23 cellular contexts compared by ENCODE assay signal in genomic region chr21:38042246-38042645, GRCh38.
"Had no signal": no experiment of that assay in that cellular context is flagged by ENCODE, and none has a peak within 500 bp of the region (broad histone marks: within the 10 kb centered on the region; RNA-seq: fewer than 3 reads in every experiment).

No MANE protein-coding gene starts in this region.

- H3K4me1 ChIP-seq: adrenal gland, tibial artery had no signal

- DNase-seq: activated B cell treated with CpG ODN at 0.5 μM for 24 hours; activated CD4-positive, alpha-beta T cell treated with anti-CD3 and anti-CD28 coated beads for 36 hours; activated CD4-positive, alpha-beta T cell treated with anti-CD3 and anti-CD28 coated beads, Interleukin-2, amount 50 U/mL, for 4 hours; activated CD8-positive, alpha-beta memory T cell treated with anti-CD3 and anti-CD28 coated beads for 24 hours; activated CD8-positive, alpha-beta memory T cell treated with anti-CD3 and anti-CD28 coated beads, Interleukin-2, amount 50 U/mL, for 4 hours; activated naive CD4-positive, alpha-beta T cell; activated T-cell treated with anti-CD3 and anti-CD28 coated beads, Interleukin-2, amount 50 U/mL, for 4 hours; adrenal gland; endodermal cell; foreskin keratinocyte; immature natural killer cell; left ventricle myocardium superior; mucosa of descending colon; occipital lobe; small intestine; stimulated activated CD4-positive, alpha-beta T cell treated with anti-CD3 and anti-CD28 coated beads, Interleukin-2, amount 100 ng/mL, for 24 hours; stimulated activated naive CD8-positive, alpha-beta T cell treated with anti-CD3 and anti-CD28 coated beads, Interleukin-15, amount 100 ng/mL, for 72 hours; T1000; tibial artery had no signal

- FAIRE-seq: astrocyte, small intestine had no signal

- H3K4me3 ChIP-seq: adrenal gland, coronary artery, mucosa of descending colon, tibial artery had no signal

- H3K9me3 ChIP-seq: adrenal gland, mucosa of descending colon, tibial artery had no signal

- H3K27me3 ChIP-seq: adrenal gland, tibial artery had no signal

- H3K27ac ChIP-seq: adrenal gland, coronary artery, foreskin keratinocyte, tibial artery had no signal

- ATAC-seq: activated CD4-positive, alpha-beta T cell treated with anti-CD3 and anti-CD28 coated beads for 36 hours; activated T-cell treated with anti-CD3 and anti-CD28 coated beads, Interleukin-2, amount 50 U/mL, for 4 hours; foreskin keratinocyte; left ventricle myocardium superior; mucosa of descending colon; sciatic nerve; stimulated activated effector memory CD8-positive, alpha-beta T cell treated with anti-CD3 and anti-CD28 coated beads, Interleukin-12 subunit alpha, Interleukin-12 subunit beta, amount 100 ng/mL, for 72 hours; stimulated activated naive CD8-positive, alpha-beta T cell treated with anti-CD3 and anti-CD28 coated beads, Interleukin-15, amount 100 ng/mL, for 72 hours had no signal

- H3K36me3 ChIP-seq: adrenal gland, tibial artery had no signal
